1 cellular context compared by ENCODE assay signal in genomic region chr12:55925870-55926737, GRCh38.
TF ChIP-seq lines count a peak whose summit lies in the region.

No MANE protein-coding gene starts in this region.

TF ChIP-seq in K562, 482 proteins besides CTCF, POLR2A, EP300 and RAD21 (continues in another document):
- TF ChIP-seq BRD9 (IDR thresholded peaks at IDR 0.05; ENCODE audit: low read depth, partially characterized antibody) (peak; percentile 81), ZBTB8A (IDR thresholded peaks at IDR 0.05; ENCODE audit: partially characterized antibody) (no peak), YY1 (IDR thresholded peaks at IDR 0.05; ENCODE audit: borderline replicate concordance in 1 of 3, control insufficient read depth in 1 of 3, extremely low read depth in 1 of 3, insufficient read depth in 3 of 3, insufficient read length in 1 of 3, insufficient replicate concordance in 2 of 3, low read depth in 1 of 3, low read length in 2 of 3) (no peak), ZBTB26 (CRISPR knock-in tag; IDR thresholded peaks at IDR 0.05) (peak; percentile 61; the same call in 1 of the 2 replicates), DPF2 (IDR thresholded peaks at IDR 0.05) (peak; percentile 65; the same call in 1 of the 2 replicates), FOXJ3 (CRISPR knock-in tag; IDR thresholded peaks at IDR 0.05) (no peak), MXD1 (CRISPR knock-in tag; IDR thresholded peaks at IDR 0.05; ENCODE audit: borderline replicate concordance, poor library complexity, severe bottlenecking) (no peak), MCM2 (IDR thresholded peaks at IDR 0.05; ENCODE audit: low read depth) (no peak), RBM25 (IDR thresholded peaks at IDR 0.05; ENCODE audit: low read depth, low read length, severe bottlenecking) (no peak), TAF7 (tag; IDR thresholded peaks at IDR 0.05) (no peak), MLLT1 (IDR thresholded peaks at IDR 0.05) (peak in 1 of 2 experiments; percentile 64; a peak in 1 of 4 replicates), DIDO1 (tag; IDR thresholded peaks at IDR 0.05; ENCODE audit: low read depth) (no peak), CLOCK (CRISPR knock-in tag; IDR thresholded peaks at IDR 0.05; ENCODE audit: borderline replicate concordance) (no peak), WHSC1 (IDR thresholded peaks at IDR 0.05; ENCODE audit: low read length) (no peak), DLX4 (CRISPR knock-in tag; IDR thresholded peaks at IDR 0.05) (no peak), ZFP91 (CRISPR knock-in tag; IDR thresholded peaks at IDR 0.05) (peak; percentile 71), SIX5 (IDR thresholded peaks at IDR 0.05; ENCODE audit: borderline replicate concordance in 1 of 2, insufficient read depth in 1 of 2, low read depth in 1 of 2, low read length in 2 of 2) (no peak), CEBPG (CRISPR knock-in tag; IDR thresholded peaks at IDR 0.05) (no peak), CEBPG (tag; conservative IDR thresholded peaks at IDR 0.05 in 1 of 2, IDR thresholded peaks at IDR 0.05 in 1 of 2) (no peak), ZNF592 (IDR thresholded peaks at IDR 0.05) (no peak), ARNT (IDR thresholded peaks at IDR 0.05) (peak; percentile 31 to 64; a peak in 1 of 4 replicates), SIRT6 (IDR thresholded peaks at IDR 0.05; ENCODE audit: low read depth, low read length) (no peak), ZNF12 (CRISPR knock-in tag; IDR thresholded peaks at IDR 0.05) (no peak), PRPF4 (IDR thresholded peaks at IDR 0.05; ENCODE audit: insufficient read depth, low read depth, low read length, poor library complexity, severe bottlenecking) (no peak), ZNF146 (CRISPR knock-in tag; IDR thresholded peaks at IDR 0.05; ENCODE audit: unreplicated experiment) (no peak), C11orf30 (IDR thresholded peaks at IDR 0.05; ENCODE audit: low read depth) (no peak), SMAD2 (IDR thresholded peaks at IDR 0.05; ENCODE audit: low read depth, low read length) (no peak), BACH1 (tag; IDR thresholded peaks at IDR 0.05) (no peak), LEF1 (IDR thresholded peaks at IDR 0.05) (no peak), ZNF133 (CRISPR knock-in tag; IDR thresholded peaks at IDR 0.05) (no peak), NCOA4 (IDR thresholded peaks at IDR 0.05; ENCODE audit: partially characterized antibody) (no peak), POU5F1 (IDR thresholded peaks at IDR 0.05; ENCODE audit: borderline replicate concordance, low read depth, low read length, partially characterized antibody) (no peak), SMC3 (conservative IDR thresholded peaks at IDR 0.05; ENCODE audit: insufficient read depth, low read depth, low read length) (no peak), SMAD4 (CRISPR knock-in tag; conservative IDR thresholded peaks at IDR 0.05) (no peak), ZKSCAN1 (IDR thresholded peaks at IDR 0.05; ENCODE audit: low read depth, low read length) (no peak), ZNF239 (CRISPR knock-in tag; IDR thresholded peaks at IDR 0.05) (no peak), ZNF41 (CRISPR knock-in tag; conservative IDR thresholded peaks at IDR 0.05) (no peak), DMBX1 (CRISPR knock-in tag; IDR thresholded peaks at IDR 0.05; ENCODE audit: borderline replicate concordance) (no peak), NFRKB (IDR thresholded peaks at IDR 0.05; ENCODE audit: low read depth) (no peak; the same call in 1 of the 2 replicates), E2F5 (CRISPR knock-in tag; IDR thresholded peaks at IDR 0.05) (no peak), RNF219 (CRISPR knock-in tag; IDR thresholded peaks at IDR 0.05) (no peak), HMBOX1 (IDR thresholded peaks at IDR 0.05) (no peak), RAD51 (IDR thresholded peaks at IDR 0.05; ENCODE audit: borderline replicate concordance, low read depth) (0 out of 2 replicates have a peak, but pooled peaks have one; percentile 45), ZBED1 (IDR thresholded peaks at IDR 0.05) (no peak), ETV1 (tag; conservative IDR thresholded peaks at IDR 0.05; ENCODE audit: low read depth) (no peak), IFI16 (CRISPR knock-in tag; IDR thresholded peaks at IDR 0.05) (no peak), TFE3 (CRISPR knock-in tag; IDR thresholded peaks at IDR 0.05) (no peak), STAT5B (CRISPR knock-in tag; IDR thresholded peaks at IDR 0.05) (no peak)
